In the genomic region with DNA sequence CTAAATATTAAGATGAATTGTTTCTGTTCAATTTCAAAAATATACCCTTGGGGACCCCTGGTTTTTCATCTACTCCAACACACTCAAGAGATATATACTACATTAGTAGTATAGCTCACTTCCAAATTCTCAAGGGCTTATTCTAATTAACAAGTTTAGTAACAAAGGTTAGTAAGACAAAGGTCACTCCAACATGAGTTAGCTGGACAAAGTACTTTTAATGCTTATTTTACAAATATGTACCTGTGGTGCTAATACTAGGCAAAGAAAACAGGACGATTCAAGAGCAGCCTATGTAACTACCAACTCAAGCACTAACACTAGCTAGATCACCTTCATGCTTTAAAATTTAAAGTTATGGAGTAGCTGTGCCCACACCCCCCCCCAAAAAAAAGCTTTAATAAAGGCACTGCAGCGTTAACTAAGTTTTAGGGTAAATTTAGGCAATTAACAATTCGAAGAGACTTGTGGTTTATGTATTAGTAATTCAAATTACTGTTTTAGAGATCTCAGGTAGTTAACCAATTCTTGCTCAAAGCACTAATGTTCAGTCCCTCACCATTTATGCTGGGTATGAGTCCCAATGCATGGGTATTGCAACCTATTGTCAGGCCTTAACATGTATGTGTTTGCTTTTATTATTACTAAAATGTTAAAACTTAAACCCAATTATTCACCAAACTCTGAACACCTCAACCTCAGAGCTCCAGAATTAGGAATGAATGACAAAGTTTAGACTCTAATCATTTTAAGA, we compare ENCODE assay signal across 1 cellular context.
A peak's percentile ranks its signal among the peaks of the same experiment; 100 is the strongest.
TF ChIP-seq lines count a peak whose summit lies in the region.

No MANE protein-coding gene starts in this region.

TF ChIP-seq in HepG2, 621 proteins besides CTCF, POLR2A, EP300 and RAD21:
- TF ChIP-seq, protein P1, sequence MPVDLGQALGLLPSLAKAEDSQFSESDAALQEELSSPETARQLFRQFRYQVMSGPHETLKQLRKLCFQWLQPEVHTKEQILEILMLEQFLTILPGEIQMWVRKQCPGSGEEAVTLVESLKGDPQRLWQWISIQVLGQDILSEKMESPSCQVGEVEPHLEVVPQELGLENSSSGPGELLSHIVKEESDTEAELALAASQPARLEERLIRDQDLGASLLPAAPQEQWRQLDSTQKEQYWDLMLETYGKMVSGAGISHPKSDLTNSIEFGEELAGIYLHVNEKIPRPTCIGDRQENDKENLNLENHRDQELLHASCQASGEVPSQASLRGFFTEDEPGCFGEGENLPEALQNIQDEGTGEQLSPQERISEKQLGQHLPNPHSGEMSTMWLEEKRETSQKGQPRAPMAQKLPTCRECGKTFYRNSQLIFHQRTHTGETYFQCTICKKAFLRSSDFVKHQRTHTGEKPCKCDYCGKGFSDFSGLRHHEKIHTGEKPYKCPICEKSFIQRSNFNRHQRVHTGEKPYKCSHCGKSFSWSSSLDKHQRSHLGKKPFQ (CRISPR knock-in tag; IDR thresholded peaks at IDR 0.05; ENCODE audit: insufficient replicate concordance) = no peak
- TF ChIP-seq POLR2AphosphoS2 (IDR thresholded peaks at IDR 0.05; ENCODE audit: low read depth, low read length) = peak; percentile 27; the same call in 1 of the 2 replicates
- TF ChIP-seq POLR2G (IDR thresholded peaks at IDR 0.05; ENCODE audit: low read depth, low read length) = peak; percentile 57
- peak; percentile 54; the same call in 1 of the 2 replicates for TF ChIP-seq PPARG (CRISPR knock-in tag; conservative IDR thresholded peaks at IDR 0.05)
- peak; percentile 26; the same call in 1 of the 2 replicates for TF ChIP-seq RBFOX2 (IDR thresholded peaks at IDR 0.05; ENCODE audit: low read depth, low read length)
- no peak for TF ChIP-seq HHEX (CRISPR knock-in tag; IDR thresholded peaks at IDR 0.05)
- peak; percentile 84 for TF ChIP-seq RBM22 (optimal IDR thresholded peaks at IDR 0.05; ENCODE audit: low read length)
TF ChIP-seq in HepG2: peak in this region for 5.
